10 cellular contexts compared by ENCODE assay signal in genomic region chr9:21711504-21711903, GRCh38.
A peak's percentile ranks its signal among the peaks of the same experiment; 100 is the strongest.
DNase-seq lines count a peak whose midpoint lies in the region; ATAC-seq and TF ChIP-seq lines count a peak whose summit lies in the region.
"Had no signal": no experiment of that assay in that cellular context is flagged by ENCODE, and none has a peak within 500 bp of the region (broad histone marks: within the 10 kb centered on the region; RNA-seq: fewer than 3 reads in every experiment).

No MANE protein-coding gene starts in this region.

- H3K9me3 ChIP-seq in breast epithelium: peaks cover 0 to 4% of the 10 kb centered on the region in 2 donors
- no peaks in the 10 kb centered on the region for H3K9me3 ChIP-seq in mammary epithelial cell (replicated peaks; ENCODE audit: insufficient read depth, low read length)

- DNase-seq in MCF 10A (ENCODE audit: unreplicated experiment) (peak; percentile 67), breast epithelium (ENCODE audit: low spot score in 2 of 2) (no peak), mammary epithelial cell (peak; percentile 95), inferior parietal cortex (ENCODE audit: extremely low spot score) (no peak), NCI-H2171 treated with DMSO at 0.1 percent for 48 hours (lab: John Stamatoyannopoulos, UW) (no peak)
- no peak for DNase-seq in stimulated activated naive CD8-positive, alpha-beta T cell treated with anti-CD3 and anti-CD28 coated beads, Interleukin-15, amount 100 ng/mL, for 72 hours
- DNase-seq: activated effector memory CD4-positive, alpha-beta T cell treated with Interleukin-2 at 50 U/mL for 16 hours; CD8-positive, alpha-beta T cell had no signal

- CTCF ChIA-PET in MCF 10A (lab: Yijun Ruan, JAX) (interaction anchor here (0.6 to 2.1 kb wide), 3 partner anchors 246 to 527 kb away, joined by 3 to 10 read pairs (median 7); no protein-coding TSS in a partner anchor), mammary epithelial cell (lab: Charles Lee; ENCODE audit: low non-redundant PET) (interaction anchor here (0.6 kb wide), 1 partner anchor 17 kb away, joined by 10 read pairs; no protein-coding TSS in a partner anchor)

- 0% methylated on average over 2 of the region's 2 CpGs for whole genome bisulfite sequencing in mammary epithelial cell (ENCODE audit: low coverage, missing lambda C conversion rate)

- ATAC-seq in HG03196 (IDR thresholded peaks at IDR 0.05; ENCODE audit: unreplicated experiment): peak; percentile 44
- ATAC-seq in stimulated activated naive CD8-positive, alpha-beta T cell treated with anti-CD3 and anti-CD28 coated beads, Interleukin-15, amount 100 ng/mL, for 72 hours: peak; percentile 71
- no peak for ATAC-seq in HG03139 (IDR thresholded peaks at IDR 0.05; ENCODE audit: unreplicated experiment)

- dilution Hi-C loops in mammary epithelial cell (cut with HindIII; ENCODE audit: low sequenced_read_pairs): no loop called here

- TF ChIP-seq POLR2A in breast epithelium (IDR thresholded peaks at IDR 0.05): no peak

- POLR2A ChIA-PET in MCF 10A (lab: Yijun Ruan, JAX): interaction anchor here (0.6 to 2.4 kb wide), 3 partner anchors 30 to 205 kb away, joined by 3 to 9 read pairs (median 4); no protein-coding TSS in a partner anchor

- no TSS peak for BruUV-seq in MCF 10A (replicated peaks; lab: Mats Ljungman, UMichigan)
- BruUV-seq in mammary epithelial cell (replicated peaks; lab: Mats Ljungman, UMichigan): no TSS peak

- peak overlapping the region; percentile 38 for H3K4me2 ChIP-seq in mammary epithelial cell (ENCODE audit: insufficient read depth, low read depth, low read length)

- H3K27ac Mint-ChIP-seq in MCF 10A (ENCODE audit: low read depth, unreplicated experiment): no peak overlapping the region
- no peak overlapping the region for H3K27ac Mint-ChIP-seq in stimulated activated naive CD8-positive, alpha-beta T cell treated with anti-CD3 and anti-CD28 coated beads, Interleukin-15, amount 100 ng/mL, for 72 hours
- H3K27ac Mint-ChIP-seq: CD8-positive, alpha-beta T cell had no signal

- H3K27ac ChIP-seq in breast epithelium (no peak overlapping the region), mammary epithelial cell (ENCODE audit: insufficient read depth, low read depth, low read length) (peak overlapping the region; percentile 71)

- H3K9me3 Mint-ChIP-seq in MCF 10A (ENCODE audit: unreplicated experiment): no peaks in the 10 kb centered on the region
- H3K9me3 Mint-ChIP-seq in stimulated activated naive CD8-positive, alpha-beta T cell treated with anti-CD3 and anti-CD28 coated beads, Interleukin-15, amount 100 ng/mL, for 72 hours: peaks cover 7 to 9% of the 10 kb centered on the region in 2 donors
- H3K9me3 Mint-ChIP-seq: CD8-positive, alpha-beta T cell had no signal

- no peaks in the 10 kb centered on the region for H4K20me1 ChIP-seq in mammary epithelial cell (ENCODE audit: insufficient read depth, low read length)

- H3K9ac ChIP-seq in mammary epithelial cell (ENCODE audit: insufficient read depth, low read length): peak overlapping the region; percentile 45

- TF ChIP-seq CTCF in MCF 10A (IDR thresholded peaks at IDR 0.05; ENCODE audit: unreplicated experiment): no peak
- TF ChIP-seq CTCF in breast epithelium (IDR thresholded peaks at IDR 0.05): no peak
- no peak for TF ChIP-seq CTCF in mammary epithelial cell (conservative IDR thresholded peaks at IDR 0.05 in 1 of 2, IDR thresholded peaks at IDR 0.05 in 1 of 2; ENCODE audit: extremely low read depth in 1 of 2, insufficient read depth in 1 of 2, low read depth in 1 of 2, low read length in 2 of 2)

- no peaks in the 10 kb centered on the region for H3K36me3 ChIP-seq in breast epithelium
- H3K36me3 ChIP-seq in mammary epithelial cell (ENCODE audit: insufficient read depth, low read length): no peaks in the 10 kb centered on the region

- in situ Hi-C loops in mammary epithelial cell (cut with MboI; ENCODE audit: low sequenced_read_pairs in 2 of 2): loop anchor here (5.0 kb wide), 2 partner anchors 66 to 71 kb away; no protein-coding TSS in a partner anchor

- peaks cover 6% of the 10 kb centered on the region for H3K4me1 Mint-ChIP-seq in MCF 10A (ENCODE audit: insufficient read depth, unreplicated experiment)
- H3K4me1 Mint-ChIP-seq in stimulated activated naive CD8-positive, alpha-beta T cell treated with anti-CD3 and anti-CD28 coated beads, Interleukin-15, amount 100 ng/mL, for 72 hours: peaks cover 19% of the 10 kb centered on the region

- H3K36me3 Mint-ChIP-seq in MCF 10A (ENCODE audit: insufficient read depth, unreplicated experiment): no peaks in the 10 kb centered on the region
- H3K36me3 Mint-ChIP-seq: CD8-positive, alpha-beta T cell had no signal

- H3K27me3 ChIP-seq in breast epithelium: no peaks in the 10 kb centered on the region
- H3K27me3 ChIP-seq in mammary epithelial cell (ENCODE audit: insufficient read depth, low read length): no peaks in the 10 kb centered on the region

- no peaks in the 10 kb centered on the region for H3K79me2 ChIP-seq in mammary epithelial cell (ENCODE audit: insufficient read depth, low read length)

- H3K4me3 ChIP-seq in breast epithelium (no peak overlapping the region), mammary epithelial cell (replicated peaks in 1 of 3; ENCODE audit: insufficient read depth in 1 of 3, low read depth in 2 of 3, low read length in 3 of 3) (no peak overlapping the region)

- no peak overlapping the region for H3K4me3 Mint-ChIP-seq in MCF 10A (ENCODE audit: unreplicated experiment)
- no peak overlapping the region for H3K4me3 Mint-ChIP-seq in stimulated activated naive CD8-positive, alpha-beta T cell treated with anti-CD3 and anti-CD28 coated beads, Interleukin-15, amount 100 ng/mL, for 72 hours
- H3K4me3 Mint-ChIP-seq: CD8-positive, alpha-beta T cell had no signal

- intact Hi-C loops in MCF 10A (cut with micrococcal nuclease) (loop anchor here (10.0 kb wide), 1 partner anchor 237 kb away; no protein-coding TSS in a partner anchor), breast epithelium (cut with DNase I; ENCODE audit: low total_unique reads) (no loop called here), mammary epithelial cell (cut with micrococcal nuclease) (loop anchor here (2.0 kb wide), 1 partner anchor 153 kb away; no protein-coding TSS in a partner anchor)

- no peaks in the 10 kb centered on the region for H3K27me3 Mint-ChIP-seq in MCF 10A (ENCODE audit: insufficient read depth, unreplicated experiment)
- H3K27me3 Mint-ChIP-seq in stimulated activated naive CD8-positive, alpha-beta T cell treated with anti-CD3 and anti-CD28 coated beads, Interleukin-15, amount 100 ng/mL, for 72 hours: no peaks in the 10 kb centered on the region

- no peak overlapping the region for H2AFZ ChIP-seq in mammary epithelial cell (ENCODE audit: low read depth, low read length)

- H3K4me1 ChIP-seq in breast epithelium: no peaks in the 10 kb centered on the region
- H3K4me1 ChIP-seq in mammary epithelial cell (ENCODE audit: insufficient read depth, low read length): peaks cover 37% of the 10 kb centered on the region

Comparison
In these comparisons a context has a peak if more than half of its experiments do, and no peak if none do; other contexts are left out.
1. DNase-seq: peak in MCF 10A (single experiment) and mammary epithelial cell (single experiment); none in breast epithelium (0 of 2), stimulated activated naive CD8-positive, alpha-beta T cell treated with anti-CD3 and anti-CD28 coated beads, Interleukin-15, amount 100 ng/mL, for 72 hours (0 of 2), inferior parietal cortex (single experiment) and NCI-H2171 treated with DMSO at 0.1 percent for 48 hours (single experiment).